Comparison of ENCODE assay signal across 30 cellular contexts in genomic region chr2:1070601-1071000, GRCh38.
"Had no signal": no experiment of that assay in that cellular context is flagged by ENCODE, and none has a peak within 500 bp of the region (broad histone marks: within the 10 kb centered on the region; RNA-seq: fewer than 3 reads in every experiment).

No MANE protein-coding gene starts in this region.

- H3K4me1 Mint-ChIP-seq: activated CD4-positive, alpha-beta T cell treated with anti-CD3 and anti-CD28 coated beads, Interleukin-2, amount 10 ng/mL, durations not matched to agents 24 days and 14 days; activated T-helper 17 cell treated with anti-CD3 and anti-CD28 coated beads, Interleukin-2, amount 50 U/mL, for 72 hours; immature natural killer cell; stimulated activated naive B cell treated with anti-CD40 and anti-IgM and Interleukin-4, amounts not matched to agents 10 μg/mL and 1 μg/mL and 100 μg/mL, for 72 hours had no signal

- H3K27me3 Mint-ChIP-seq: activated CD4-positive, alpha-beta memory T cell treated with anti-CD3 and anti-CD28 coated beads for 36 hours; activated CD4-positive, alpha-beta T cell treated with anti-CD3 and anti-CD28 coated beads, Interleukin-2, amount 10 ng/mL, durations not matched to agents 24 days and 14 days; activated T-helper 17 cell treated with anti-CD3 and anti-CD28 coated beads, Interleukin-2, amount 50 U/mL, for 72 hours; naive thymus-derived CD8-positive, alpha-beta T cell had no signal

- H2AFZ ChIP-seq: neural progenitor cell had no signal

- H3K4me3 Mint-ChIP-seq: activated CD4-positive, alpha-beta memory T cell treated with anti-CD3 and anti-CD28 coated beads for 36 hours; activated CD4-positive, alpha-beta T cell treated with anti-CD3 and anti-CD28 coated beads, Interleukin-2, amount 10 ng/mL, durations not matched to agents 24 days and 14 days; activated T-cell treated with anti-CD3 and anti-CD28 coated beads, Interleukin-2, amount 50 U/mL, for 4 hours; activated T-helper 17 cell treated with anti-CD3 and anti-CD28 coated beads, Interleukin-2, amount 50 U/mL, for 72 hours; effector memory CD8-positive, alpha-beta T cell; immature natural killer cell; naive thymus-derived CD8-positive, alpha-beta T cell; neural progenitor cell; stimulated activated naive B cell treated with anti-CD40 and anti-IgM and Interleukin-4, amounts not matched to agents 10 μg/mL and 1 μg/mL and 100 μg/mL, for 72 hours had no signal

- H3K36me3 ChIP-seq: brain microvascular endothelial cell, gastroesophageal sphincter, left lung, lower lobe of right lung, neural progenitor cell, right atrium auricular region, stomach, tibial artery had no signal

- H3K9ac ChIP-seq: neural progenitor cell, parathyroid adenoma had no signal

- H3K27ac ChIP-seq: brain microvascular endothelial cell, coronary artery, gastroesophageal sphincter, left lung, lower lobe of right lung, neural progenitor cell, parathyroid adenoma, psoas muscle, right atrium auricular region, stomach, tibial artery had no signal

- H3K9me3 ChIP-seq: lower lobe of right lung had no signal

- H3K9me3 Mint-ChIP-seq: activated CD4-positive, alpha-beta T cell treated with anti-CD3 and anti-CD28 coated beads, Interleukin-2, amount 10 ng/mL, durations not matched to agents 24 days and 14 days; activated T-cell treated with anti-CD3 and anti-CD28 coated beads, Interleukin-2, amount 50 U/mL, for 4 hours; effector memory CD8-positive, alpha-beta T cell; neural progenitor cell had no signal

- H3K4me2 ChIP-seq: neural progenitor cell, smooth muscle cell had no signal

- H3K4me3 ChIP-seq: coronary artery, gastroesophageal sphincter, left lung, lower lobe of right lung, neural progenitor cell, psoas muscle, right atrium auricular region, smooth muscle cell, stomach, tibial artery had no signal

- H3K27ac Mint-ChIP-seq: activated CD4-positive, alpha-beta memory T cell treated with anti-CD3 and anti-CD28 coated beads for 36 hours; activated CD4-positive, alpha-beta T cell treated with anti-CD3 and anti-CD28 coated beads, Interleukin-2, amount 10 ng/mL, durations not matched to agents 24 days and 14 days; activated T-helper 17 cell treated with anti-CD3 and anti-CD28 coated beads, Interleukin-2, amount 50 U/mL, for 72 hours; effector memory CD8-positive, alpha-beta T cell; immature natural killer cell; naive thymus-derived CD8-positive, alpha-beta T cell; neural progenitor cell; stimulated activated naive B cell treated with anti-CD40 and anti-IgM and Interleukin-4, amounts not matched to agents 10 μg/mL and 1 μg/mL and 100 μg/mL, for 72 hours had no signal

- ATAC-seq: activated T-cell treated with anti-CD3 and anti-CD28 coated beads, Interleukin-2, amount 50 U/mL, for 4 hours; activated T-helper 17 cell treated with anti-CD3 and anti-CD28 coated beads, Interleukin-2, amount 50 U/mL, for 72 hours; effector memory CD8-positive, alpha-beta T cell; gastroesophageal sphincter; left lung; lower lobe of right lung; naive thymus-derived CD8-positive, alpha-beta T cell; psoas muscle; stimulated activated naive B cell treated with anti-CD40 and anti-IgM and Interleukin-4, amounts not matched to agents 10 μg/mL and 1 μg/mL and 100 μg/mL, for 72 hours had no signal

- H3K36me3 Mint-ChIP-seq: activated CD4-positive, alpha-beta memory T cell treated with anti-CD3 and anti-CD28 coated beads for 36 hours; immature natural killer cell; neural progenitor cell had no signal

- H3K79me2 ChIP-seq: parathyroid adenoma had no signal

- DNase-seq: activated CD4-positive, alpha-beta memory T cell treated with anti-CD3 and anti-CD28 coated beads for 36 hours; activated CD4-positive, alpha-beta T cell treated with anti-CD3 and anti-CD28 coated beads, Interleukin-2, amount 10 ng/mL, durations not matched to agents 24 days and 14 days; activated CD4-positive, CD25-positive, alpha-beta regulatory T cell treated with anti-CD3 and anti-CD28 coated beads, Interleukin-2, amount 50 U/mL, for 72 hours; activated CD8-positive, alpha-beta memory T cell treated with anti-CD3 and anti-CD28 coated beads, Interleukin-2, amount 50 U/mL, for 48 hours; activated gamma-delta T cell treated with Interleukin-2 at 50 U/mL for 16 hours; activated naive CD4-positive, alpha-beta T cell treated with anti-CD3 and anti-CD28 coated beads, Interleukin-2, amount 50 U/mL, for 16 hours; activated T-cell treated with anti-CD3 and anti-CD28 coated beads, Interleukin-2, amount 50 U/mL, for 4 hours; amniotic stem cell; brain microvascular endothelial cell; effector memory CD8-positive, alpha-beta T cell; hippocampal formation; immature natural killer cell; kidney; left lung; lower lobe of right lung; mesenchymal stem cell; naive thymus-derived CD8-positive, alpha-beta T cell; occipital lobe; psoas muscle; stimulated activated CD4-positive, alpha-beta T cell treated with anti-CD3 and anti-CD28 coated beads, Interleukin-1b, Interleukin-23, amount 100 ng/mL, for 48 hours; stimulated activated naive B cell treated with anti-CD40 and anti-IgM and Interleukin-4, amounts not matched to agents 10 μg/mL and 1 μg/mL and 100 μg/mL, for 72 hours; stomach; tibial artery had no signal

- H3K27me3 ChIP-seq: brain microvascular endothelial cell, left lung, neural progenitor cell, right atrium auricular region, tibial artery had no signal

- H3K4me1 ChIP-seq: gastroesophageal sphincter, left lung, lower lobe of right lung, parathyroid adenoma, psoas muscle, right atrium auricular region, stomach, tibial artery had no signal
